10 cellular contexts compared by ENCODE assay signal in the genomic region with DNA sequence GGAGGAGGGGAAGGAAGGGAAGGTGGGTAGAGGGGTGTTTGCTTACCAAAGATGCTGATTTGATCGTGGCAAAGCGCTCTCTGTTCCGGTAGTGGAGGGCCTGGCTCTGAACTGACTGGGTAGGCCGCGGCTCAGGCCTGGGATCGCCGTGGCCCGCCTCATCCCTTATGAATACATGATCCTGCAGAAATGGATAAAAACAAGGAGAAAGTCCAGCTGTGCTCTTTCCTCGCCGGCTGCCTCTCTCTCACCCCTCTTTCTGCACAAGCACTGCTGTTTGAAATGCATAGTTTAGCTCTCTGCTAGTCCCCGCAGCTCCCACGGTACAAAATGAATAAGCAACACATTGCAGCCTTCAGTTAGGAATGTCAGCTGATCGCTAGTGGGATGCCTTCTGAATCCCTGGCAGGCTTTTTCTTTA. TPM values are rescaled to one million over a fixed set of nuclear protein-coding genes. Genes with fewer than 3 reads are reported as not detected.
DNase-seq lines count a peak whose midpoint lies in the region; ATAC-seq and TF ChIP-seq lines count a peak whose summit lies in the region.
"Had no signal": no experiment of that assay in that cellular context is flagged by ENCODE, and none has a peak within 500 bp of the region (broad histone marks: within the 10 kb centered on the region; RNA-seq: fewer than 3 reads in every experiment).

No MANE protein-coding gene starts in this region.

- TF ChIP-seq CTCF in AG09309 (IDR thresholded peaks at IDR 0.05; ENCODE audit: control insufficient read depth, insufficient read depth, low read depth, low read length, missing control alignments) (no peak), fibroblast of mammary gland (conservative IDR thresholded peaks at IDR 0.05; ENCODE audit: control insufficient read depth, insufficient read depth, low read depth, low read length) (no peak), neural cell (IDR thresholded peaks at IDR 0.05; ENCODE audit: poor library complexity, severe bottlenecking) (no peak)

- no peaks in the 10 kb centered on the region for H3K27me3 ChIP-seq in neural cell (ENCODE audit: insufficient read depth, low read depth, low read length)

- DNase-seq in AG09309 (ENCODE audit: low read depth) (no peak), NCI-H82 (lab: John Stamatoyannopoulos, UW) (peak; percentile 94), fibroblast of mammary gland (ENCODE audit: low read depth) (peak; percentile 59), NCI-H226 (no peak)
- no peak for DNase-seq in stimulated activated CD4-positive, alpha-beta T cell treated with anti-CD3 and anti-CD28 coated beads, Interleukin-4, amount 100 ng/mL, for 24 hours
- DNase-seq: DMS53 had no signal

- peak overlapping the region; percentile 85 for H3K4me2 ChIP-seq in neural cell (ENCODE audit: low read length)

- peak overlapping the region; percentile 71 for H2AFZ ChIP-seq in neural cell (ENCODE audit: low read depth, low read length)

- H3K9me3 ChIP-seq in neural cell (ENCODE audit: low read length): no peaks in the 10 kb centered on the region

- no peak overlapping the region for H3K27ac Mint-ChIP-seq in activated T-helper 17 cell treated with anti-CD3 and anti-CD28 coated beads, Interleukin-2, amount 50 U/mL, for 72 hours

- TF ChIP-seq RAD21 in neural cell (conservative IDR thresholded peaks at IDR 0.05): no peak

- no peak for ATAC-seq in HG03520 (IDR thresholded peaks at IDR 0.05; ENCODE audit: unreplicated experiment)
- no peak for ATAC-seq in activated T-helper 17 cell treated with anti-CD3 and anti-CD28 coated beads, Interleukin-2, amount 50 U/mL, for 72 hours (replicated peaks)
- ATAC-seq: K562 had no signal

- H4K20me1 ChIP-seq in neural cell (ENCODE audit: insufficient read depth): no peaks in the 10 kb centered on the region

- H3K9me2 ChIP-seq in neural cell (ENCODE audit: insufficient read depth, low read length): no peaks in the 10 kb centered on the region

- H3F3A ChIP-seq in neural cell (ENCODE audit: insufficient read depth, low read length, poor library complexity, severe bottlenecking): peaks cover 2% of the 10 kb centered on the region

- H3K4me1 Mint-ChIP-seq in activated T-helper 17 cell treated with anti-CD3 and anti-CD28 coated beads, Interleukin-2, amount 50 U/mL, for 72 hours: peaks cover 6% of the 10 kb centered on the region

- H3K4me3 ChIP-seq in AG09309 (ENCODE audit: control insufficient read depth, low read depth, low read length): peak overlapping the region; percentile 46
- H3K4me3 ChIP-seq in fibroblast of mammary gland (ENCODE audit: control insufficient read depth, low read depth, low read length): peak overlapping the region; percentile 38
- peak overlapping the region; percentile 71 for H3K4me3 ChIP-seq in neural cell (ENCODE audit: low read length)
- H3K4me3 ChIP-seq: K562 had no signal

- no peaks in the 10 kb centered on the region for H3K9me3 Mint-ChIP-seq in activated T-helper 17 cell treated with anti-CD3 and anti-CD28 coated beads, Interleukin-2, amount 50 U/mL, for 72 hours

- H3K4me3 Mint-ChIP-seq in activated T-helper 17 cell treated with anti-CD3 and anti-CD28 coated beads, Interleukin-2, amount 50 U/mL, for 72 hours: no peak overlapping the region

- peak overlapping the region; percentile 92 for H3K27ac ChIP-seq in neural cell (ENCODE audit: low read length)

- peaks cover 44% of the 10 kb centered on the region for H3K79me2 ChIP-seq in neural cell (replicated peaks; ENCODE audit: insufficient read depth, low read length)

- no peaks in the 10 kb centered on the region for H3K36me3 ChIP-seq in neural cell (ENCODE audit: insufficient read depth, low read length)

- H3K9ac ChIP-seq in neural cell (ENCODE audit: low read length): peak overlapping the region; percentile 90

- peaks cover 38% of the 10 kb centered on the region for H3K36me3 Mint-ChIP-seq in activated T-helper 17 cell treated with anti-CD3 and anti-CD28 coated beads, Interleukin-2, amount 50 U/mL, for 72 hours (ENCODE audit: low read depth)

- no peaks in the 10 kb centered on the region for H3K27me3 Mint-ChIP-seq in activated T-helper 17 cell treated with anti-CD3 and anti-CD28 coated beads, Interleukin-2, amount 50 U/mL, for 72 hours

- TF ChIP-seq EP300 in neural cell (conservative IDR thresholded peaks at IDR 0.05; ENCODE audit: poor library complexity, severe bottlenecking): no peak

TF ChIP-seq in neural cell, 6 proteins besides CTCF, POLR2A, EP300 and RAD21:
- TF ChIP-seq, protein P1, sequence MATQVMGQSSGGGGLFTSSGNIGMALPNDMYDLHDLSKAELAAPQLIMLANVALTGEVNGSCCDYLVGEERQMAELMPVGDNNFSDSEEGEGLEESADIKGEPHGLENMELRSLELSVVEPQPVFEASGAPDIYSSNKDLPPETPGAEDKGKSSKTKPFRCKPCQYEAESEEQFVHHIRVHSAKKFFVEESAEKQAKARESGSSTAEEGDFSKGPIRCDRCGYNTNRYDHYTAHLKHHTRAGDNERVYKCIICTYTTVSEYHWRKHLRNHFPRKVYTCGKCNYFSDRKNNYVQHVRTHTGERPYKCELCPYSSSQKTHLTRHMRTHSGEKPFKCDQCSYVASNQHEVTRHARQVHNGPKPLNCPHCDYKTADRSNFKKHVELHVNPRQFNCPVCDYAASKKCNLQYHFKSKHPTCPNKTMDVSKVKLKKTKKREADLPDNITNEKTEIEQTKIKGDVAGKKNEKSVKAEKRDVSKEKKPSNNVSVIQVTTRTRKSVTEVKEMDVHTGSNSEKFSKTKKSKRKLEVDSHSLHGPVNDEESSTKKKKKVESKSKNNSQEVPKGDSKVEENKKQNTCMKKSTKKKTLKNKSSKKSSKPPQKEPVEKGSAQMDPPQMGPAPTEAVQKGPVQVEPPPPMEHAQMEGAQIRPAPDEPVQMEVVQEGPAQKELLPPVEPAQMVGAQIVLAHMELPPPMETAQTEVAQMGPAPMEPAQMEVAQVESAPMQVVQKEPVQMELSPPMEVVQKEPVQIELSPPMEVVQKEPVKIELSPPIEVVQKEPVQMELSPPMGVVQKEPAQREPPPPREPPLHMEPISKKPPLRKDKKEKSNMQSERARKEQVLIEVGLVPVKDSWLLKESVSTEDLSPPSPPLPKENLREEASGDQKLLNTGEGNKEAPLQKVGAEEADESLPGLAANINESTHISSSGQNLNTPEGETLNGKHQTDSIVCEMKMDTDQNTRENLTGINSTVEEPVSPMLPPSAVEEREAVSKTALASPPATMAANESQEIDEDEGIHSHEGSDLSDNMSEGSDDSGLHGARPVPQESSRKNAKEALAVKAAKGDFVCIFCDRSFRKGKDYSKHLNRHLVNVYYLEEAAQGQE (IDR thresholded peaks at IDR 0.05; ENCODE audit: borderline replicate concordance): peak; percentile 35
- TF ChIP-seq TAF1 (IDR thresholded peaks at IDR 0.05; ENCODE audit: low read depth) (no peak), SMC3 (conservative IDR thresholded peaks at IDR 0.05; ENCODE audit: poor library complexity) (no peak), EZH2 (IDR thresholded peaks at IDR 0.05; ENCODE audit: borderline replicate concordance, insufficient read depth, low read length, poor library complexity, severe bottlenecking) (no peak), MXI1 (conservative IDR thresholded peaks at IDR 0.05; ENCODE audit: poor library complexity, severe bottlenecking) (peak; percentile 36), POLR2AphosphoS5 (IDR thresholded peaks at IDR 0.05) (peak; percentile 20)

RNA-seq across cellular contexts. Expression of a gene that starts 53.8 kb away (rescaled TPM):
- 702 and 777 TPM in 2 replicates for polyA plus RNA-seq in neural cell
- polyA minus RNA-seq in neural cell: 224 and 237 TPM in 2 replicates
- 100 to 1,000 TPM in 1 of 2 donors, 10 to 100 TPM in 1; 86.0 to 182 TPM for total RNA-seq in activated T-helper 17 cell treated with anti-CD3 and anti-CD28 coated beads, Interleukin-2, amount 50 U/mL, for 72 hours

Comparison
In these comparisons a context has a peak if more than half of its experiments do, and no peak if none do; other contexts are left out.
1. DNase-seq: peak in NCI-H82 (single experiment) and fibroblast of mammary gland (single experiment); none in AG09309 (single experiment), stimulated activated CD4-positive, alpha-beta T cell treated with anti-CD3 and anti-CD28 coated beads, Interleukin-4, amount 100 ng/mL, for 24 hours (single experiment) and NCI-H226 (single experiment).
2. Peak in every context shown above with its lines, with median percentiles within 50 percentile points of each other: H3K4me3 ChIP-seq.